Comparison of ENCODE assay signal across 8 cellular contexts in genomic region chr6:5995705-5996686, GRCh38. TPM values are rescaled to one million over a fixed set of nuclear protein-coding genes. Genes with fewer than 3 reads are reported as not detected.
A peak's percentile ranks its signal among the peaks of the same experiment; 100 is the strongest.
DNase-seq lines count a peak whose midpoint lies in the region; TF ChIP-seq lines count a peak whose summit lies in the region.

No MANE protein-coding gene starts in this region.

- peaks cover 3% of the 10 kb centered on the region for H3K4me1 ChIP-seq in HEK293 (ENCODE audit: control insufficient read depth, insufficient read depth, low read length)
- peaks cover 0 to 12% of the 10 kb centered on the region in 2 experiments; a peak in 1 of 4 replicates for H3K4me1 ChIP-seq in SK-N-SH (ENCODE audit: control insufficient read depth in 1 of 2, insufficient read depth in 2 of 2, low read depth in 1 of 2, low read length in 1 of 2)
- H3K4me1 ChIP-seq in mucosa of rectum (ENCODE audit: control insufficient read depth in 2 of 2, insufficient read depth in 2 of 2, low read length in 2 of 2) = peaks cover 19 to 23% of the 10 kb centered on the region in 2 donors
- peaks cover 45% of the 10 kb centered on the region for H3K4me1 ChIP-seq in vagina

- H3K27me3 Mint-ChIP-seq in endothelial cell (ENCODE audit: unreplicated experiment) = peaks cover 31% of the 10 kb centered on the region

- POLR2A ChIA-PET in HEK293 (lab: Yijun Ruan, JAX) (interaction anchor here (0.9 kb wide), 1 partner anchor 12 kb away, joined by 7 read pairs; no protein-coding TSS in a partner anchor), SK-N-SH (lab: Yijun Ruan, JAX) (interaction anchor here (0.9 kb wide), 1 partner anchor 11 kb away, joined by 3 read pairs; no protein-coding TSS in a partner anchor)

- CTCF ChIA-PET in HEK293 (lab: Yijun Ruan, JAX) = interaction anchor here (1.0 kb wide), 1 partner anchor 17 kb away, joined by 3 read pairs; no protein-coding TSS in a partner anchor
- CTCF ChIA-PET in SK-N-SH (lab: Yijun Ruan, JAX) = interaction anchor here (1.0 to 1.2 kb wide), 3 partner anchors 10 to 525 kb away, joined by 3 to 6 read pairs (median 4); no protein-coding TSS in a partner anchor

- H3K36me3 Mint-ChIP-seq in endothelial cell (ENCODE audit: low read depth, unreplicated experiment) = peaks cover 20% of the 10 kb centered on the region

- TF ChIP-seq POLR2A in vagina (IDR thresholded peaks at IDR 0.05) = no peak

- no peaks in the 10 kb centered on the region for H3K79me2 ChIP-seq in SK-N-SH (ENCODE audit: insufficient read depth)

- H3K36me3 ChIP-seq in HEK293 (ENCODE audit: control insufficient read depth in 2 of 2, insufficient read depth in 1 of 2, low read length in 2 of 2) (peaks cover 7 to 11% of the 10 kb centered on the region in 2 experiments), SK-N-SH (replicated peaks in 1 of 2; ENCODE audit: control insufficient read depth in 1 of 2, insufficient read depth in 2 of 2, low read length in 1 of 2) (no peaks in the 10 kb centered on the region), mucosa of rectum (ENCODE audit: control insufficient read depth in 2 of 2, insufficient read depth in 2 of 2, low read length in 2 of 2) (no peaks in the 10 kb centered on the region), vagina (no peaks in the 10 kb centered on the region)

- WGBS in SK-N-SH (ENCODE audit: low lambda C conversion rate) = 23% methylated on average over 33 of the region's 50 CpGs

- no peaks in the 10 kb centered on the region for H3K9me3 Mint-ChIP-seq in endothelial cell (ENCODE audit: unreplicated experiment)

- DNase-seq in Ammon's horn (ENCODE audit: low spot score) = peak; percentile 61
- DNase-seq in SK-N-SH = peak; percentile 88
- DNase-seq in endothelial cell (ENCODE audit: low spot score) = peak; percentile 85
- DNase-seq in vagina (ENCODE audit: extremely low spot score in 2 of 2) = no peak
- DNase-seq in NOMO-1 treated with dmso at 0.1 percent for 144 hours (lab: John Stamatoyannopoulos, UW; ENCODE audit: unreplicated experiment) = no peak
- no peak for DNase-seq in activated gamma-delta T cell (lab: John Stamatoyannopoulos, UW)

- H4K20me1 ChIP-seq in SK-N-SH (ENCODE audit: insufficient read depth) = no peaks in the 10 kb centered on the region

- H3K9me3 ChIP-seq in HEK293 (ENCODE audit: control insufficient read depth, insufficient read depth, low read depth, low read length) (no peaks in the 10 kb centered on the region), SK-N-SH (no peaks in the 10 kb centered on the region), mucosa of rectum (ENCODE audit: control insufficient read depth in 2 of 2, low read length in 2 of 2) (peaks cover 2% of the 10 kb centered on the region in 2 donors), vagina (no peaks in the 10 kb centered on the region)

- TF ChIP-seq RAD21 in SK-N-SH (IDR thresholded peaks at IDR 0.05; ENCODE audit: low read length) = peak; percentile 38; the same call in 1 of the 2 replicates

- TF ChIP-seq EP300 in SK-N-SH (IDR thresholded peaks at IDR 0.05; ENCODE audit: borderline replicate concordance in 1 of 2, low read depth in 1 of 2, low read length in 1 of 2) = no peak

- peak overlapping the region; percentile 62 for H3K4me3 ChIP-seq in HEK293 (ENCODE audit: low read depth, low read length)
- H3K4me3 ChIP-seq in SK-N-SH (ENCODE audit: low read depth in 2 of 2, low read length in 1 of 2) = peak overlapping the region; percentile 65 to 76
- peak overlapping the region; percentile 66 to 82 for H3K4me3 ChIP-seq in mucosa of rectum (ENCODE audit: low read length in 2 of 2)
- H3K4me3 ChIP-seq in vagina = peak overlapping the region; percentile 45 to 49

- peaks cover 60% of the 10 kb centered on the region for H3K4me1 Mint-ChIP-seq in endothelial cell (ENCODE audit: unreplicated experiment)

- intact Hi-C loops in vagina (cut with DNase I) = no loop called here

- H2AFZ ChIP-seq in SK-N-SH (ENCODE audit: low read depth) = peak overlapping the region; percentile 97

- H3F3A ChIP-seq in SK-N-SH (replicated peaks; ENCODE audit: insufficient read depth) = no peaks in the 10 kb centered on the region

- peak overlapping the region; percentile 93 for H3K27ac Mint-ChIP-seq in endothelial cell (ENCODE audit: unreplicated experiment)

- H3K27ac ChIP-seq in HEK293 (ENCODE audit: extremely low read depth, low read depth, low read length) = peak overlapping the region; percentile 83
- peak overlapping the region; percentile 43 to 77; a peak in 3 of 4 replicates for H3K27ac ChIP-seq in SK-N-SH (ENCODE audit: low read depth in 2 of 2, low read length in 1 of 2)
- peak overlapping the region in 1 of 2 donors; percentile 16 for H3K27ac ChIP-seq in mucosa of rectum (ENCODE audit: low read depth in 2 of 2, low read length in 2 of 2)
- H3K27ac ChIP-seq in vagina = peak overlapping the region; percentile 53

- H3K27me3 ChIP-seq in SK-N-SH (ENCODE audit: insufficient read depth) = peaks cover 46% of the 10 kb centered on the region
- peaks cover 74 to 81% of the 10 kb centered on the region in 2 donors for H3K27me3 ChIP-seq in mucosa of rectum (ENCODE audit: control insufficient read depth in 2 of 2, insufficient read depth in 2 of 2, low read length in 2 of 2)
- peaks cover 18% of the 10 kb centered on the region for H3K27me3 ChIP-seq in vagina

- H3K9ac ChIP-seq in SK-N-SH (peak overlapping the region; percentile 54; the same call in 1 of the 2 replicates), mucosa of rectum (ENCODE audit: low read depth in 1 of 2, low read length in 2 of 2) (no peak overlapping the region)

- TF ChIP-seq CTCF in HEK293 (tag by site-specific recombination; IDR thresholded peaks at IDR 0.05) = peak; percentile 58
- peak; percentile 54 for TF ChIP-seq CTCF in SK-N-SH (IDR thresholded peaks at IDR 0.05)
- TF ChIP-seq CTCF in endothelial cell (IDR thresholded peaks at IDR 0.05; ENCODE audit: unreplicated experiment) = no peak
- TF ChIP-seq CTCF in vagina (IDR thresholded peaks at IDR 0.05) = no peak

- H3K4me2 ChIP-seq in SK-N-SH = peak overlapping the region; percentile 79

- H3K9me2 ChIP-seq in SK-N-SH = no peaks in the 10 kb centered on the region

- peak overlapping the region; percentile 89 for H3K4me3 Mint-ChIP-seq in endothelial cell (ENCODE audit: unreplicated experiment)

TF ChIP-seq in HEK293, 187 proteins besides CTCF, POLR2A, EP300 and RAD21 (continues in another document):
- TF ChIP-seq GLI2 (tag by site-specific recombination; IDR thresholded peaks at IDR 0.05; ENCODE audit: borderline replicate concordance, low read depth) (no peak), ZBTB10 (tag by site-specific recombination; IDR thresholded peaks at IDR 0.05) (peak; percentile 67; the same call in 1 of the 2 replicates), ZNF335 (tag by site-specific recombination; conservative IDR thresholded peaks at IDR 0.05) (peak; percentile 85), ZBTB48 (tag by site-specific recombination; IDR thresholded peaks at IDR 0.05) (peak; percentile 75), ZNF324 (tag by site-specific recombination; IDR thresholded peaks at IDR 0.05) (no peak)

TF ChIP-seq in SK-N-SH, 30 proteins besides CTCF, POLR2A, EP300 and RAD21:
- no peak for TF ChIP-seq FOSL2 (IDR thresholded peaks at IDR 0.05; ENCODE audit: borderline replicate concordance, low read depth)
- no peak for TF ChIP-seq RXRA (IDR thresholded peaks at IDR 0.05; ENCODE audit: borderline replicate concordance, low read depth)
- TF ChIP-seq RCOR1 (IDR thresholded peaks at IDR 0.05; ENCODE audit: low read length) = peak; percentile 6; the same call in 1 of the 2 replicates
- no peak for TF ChIP-seq RFX5 (IDR thresholded peaks at IDR 0.05; ENCODE audit: low read length)
- TF ChIP-seq SMC3 (IDR thresholded peaks at IDR 0.05; ENCODE audit: low read depth, low read length) = peak; percentile 23; the same call in 1 of the 2 replicates
- peak; percentile 36; the same call in 1 of the 2 replicates for TF ChIP-seq ELF1 (IDR thresholded peaks at IDR 0.05)
- TF ChIP-seq FOXM1 (IDR thresholded peaks at IDR 0.05; ENCODE audit: low read depth) = no peak
- TF ChIP-seq USF1 (IDR thresholded peaks at IDR 0.05; ENCODE audit: borderline replicate concordance, low read depth) = 0 out of 2 replicates have a peak, but pooled peaks have one; percentile 29
- TF ChIP-seq GATA2 (CRISPR knock-in tag; IDR thresholded peaks at IDR 0.05) = 0 out of 2 replicates have a peak, but pooled peaks have one; percentile 26

RNA-seq across cellular contexts. Expression of gene NRN1, which starts 10.7 kb away (rescaled TPM):
- 8.5 and 8.9 TPM in 2 replicates for polyA plus RNA-seq in SK-N-SH (2012; rRNA removed)
- 10.5 and 10.9 TPM in 2 replicates for polyA plus RNA-seq in SK-N-SH (2012; cell fraction: cytosol; rRNA removed)
- polyA plus RNA-seq in SK-N-SH (2012; cell fraction: nucleus; rRNA removed) = 9.7 and 10.7 TPM in 2 replicates
- total RNA-seq in endothelial cell (ENCODE audit: unreplicated experiment) = 39.6 TPM
- 9.8 TPM for total RNA-seq in vagina

Comparison
In these comparisons a context has a peak if more than half of its experiments do, and no peak if none do; other contexts are left out.
1. DNase-seq: peak in Ammon's horn (single experiment), SK-N-SH (single experiment) and endothelial cell (single experiment); none in vagina (0 of 2), NOMO-1 treated with dmso at 0.1 percent for 144 hours (single experiment) and activated gamma-delta T cell (single experiment).
2. CTCF ChIP-seq: peak in HEK293 (single experiment) and SK-N-SH (single experiment); none in endothelial cell (single experiment) and vagina (0 of 3).
3. Peak in every context shown above with its lines, with median percentiles within 50 percentile points of each other: H3K4me3 ChIP-seq.